Comparison of ENCODE assay signal across 22 cellular contexts in genomic region chr11:56089697-56090096, GRCh38. TPM values are rescaled to one million over a fixed set of nuclear protein-coding genes. Genes with fewer than 3 reads are reported as not detected.
A peak's percentile ranks its signal among the peaks of the same experiment; 100 is the strongest.
DNase-seq lines count a peak whose midpoint lies in the region; ATAC-seq, FAIRE-seq and TF ChIP-seq lines count a peak whose summit lies in the region.
"Had no signal": no experiment of that assay in that cellular context is flagged by ENCODE, and none has a peak within 500 bp of the region (broad histone marks: within the 10 kb centered on the region; RNA-seq: fewer than 3 reads in every experiment).

No MANE protein-coding gene starts in this region.

- no peak for ATAC-seq in A549
- ATAC-seq: K562, SK-N-SH treated with all-trans-retinoic acid at 6 μM for 48 hours had no signal

- no peak for TF ChIP-seq EP300 in A549 (IDR thresholded peaks at IDR 0.05)

- FAIRE-seq in A549 (lab: Jason Lieb, UNC): no peak
- FAIRE-seq in D721Med (lab: Jason Lieb, UNC): no peak
- FAIRE-seq: K562 had no signal

- no peak overlapping the region for H3K27ac Mint-ChIP-seq in activated CD4-positive, alpha-beta T cell treated with anti-CD3 and anti-CD28 coated beads, Interleukin-2, amount 10 ng/mL, durations not matched to agents 7 days and 5 days
- H3K27ac Mint-ChIP-seq: CD4-positive, CD25-positive, alpha-beta regulatory T cell; H9 had no signal

- under 1% methylated on average over 3 of the region's 3 CpGs for WGBS in A549 (ENCODE audit: missing lambda C conversion rate)

- DNase-seq in A549 (ENCODE audit: low read depth in 1 of 2, low spot score in 1 of 2) (peak in 1 of 2 experiments; percentile 6), D721Med (ENCODE audit: insufficient read length, low spot score) (no peak), SK-N-DZ (ENCODE audit: low spot score) (no peak), NCI-H524 (lab: John Stamatoyannopoulos, UW) (no peak)
- no peak for DNase-seq in activated CD4-positive, alpha-beta T cell treated with anti-CD3 and anti-CD28 coated beads, Interleukin-2, amount 10 ng/mL, durations not matched to agents 7 days and 5 days
- DNase-seq: Caco-2; CD4-positive, CD25-positive, alpha-beta regulatory T cell; GDM1; H9; NCI-H1417 treated with DMSO at 0.1 percent for 48 hours; NCI-H2029; NCI-H774; Peyer's patch; Right ventricle myocardium superior; T-helper 1 cell; T1000 had no signal

- H3K27ac ChIP-seq in A549 (no peak overlapping the region), VCaP (no peak overlapping the region)
- H3K27ac ChIP-seq: HL-60, Peyer's patch had no signal

- no peak overlapping the region for H3K4me3 Mint-ChIP-seq in activated CD4-positive, alpha-beta T cell treated with anti-CD3 and anti-CD28 coated beads, Interleukin-2, amount 10 ng/mL, durations not matched to agents 7 days and 5 days
- H3K4me3 Mint-ChIP-seq: CD4-positive, CD25-positive, alpha-beta regulatory T cell; H9 had no signal

- H3K4me2 ChIP-seq in A549: no peak overlapping the region

- H3K9me3 Mint-ChIP-seq in activated CD4-positive, alpha-beta T cell treated with anti-CD3 and anti-CD28 coated beads, Interleukin-2, amount 10 ng/mL, durations not matched to agents 7 days and 5 days: peaks cover 2% of the 10 kb centered on the region

- no peaks in the 10 kb centered on the region for H3K4me1 ChIP-seq in A549
- H3K4me1 ChIP-seq: Caco-2, Peyer's patch had no signal

- no peaks in the 10 kb centered on the region for H3K36me3 Mint-ChIP-seq in activated CD4-positive, alpha-beta T cell treated with anti-CD3 and anti-CD28 coated beads, Interleukin-2, amount 10 ng/mL, durations not matched to agents 7 days and 5 days (ENCODE audit: low read depth)
- H3K36me3 Mint-ChIP-seq: CD4-positive, CD25-positive, alpha-beta regulatory T cell had no signal

- peak; percentile 47 to 53; a peak in 3 of 5 replicates for TF ChIP-seq RAD21 in A549 (conservative IDR thresholded peaks at IDR 0.05 in 1 of 2, IDR thresholded peaks at IDR 0.05 in 1 of 2)

- H3K27me3 Mint-ChIP-seq in activated CD4-positive, alpha-beta T cell treated with anti-CD3 and anti-CD28 coated beads, Interleukin-2, amount 10 ng/mL, durations not matched to agents 7 days and 5 days: no peaks in the 10 kb centered on the region
- H3K27me3 Mint-ChIP-seq: CD4-positive, CD25-positive, alpha-beta regulatory T cell had no signal

- TF ChIP-seq POLR2A in A549 (IDR thresholded peaks at IDR 0.05; ENCODE audit: low read length): no peak

- H3K4me3 ChIP-seq in A549: no peak overlapping the region
- H3K4me3 ChIP-seq: K562, Peyer's patch had no signal

- H3K9me3 ChIP-seq in A549: no peaks in the 10 kb centered on the region
- H3K9me3 ChIP-seq: Caco-2, Peyer's patch had no signal

- H3K4me1 Mint-ChIP-seq in activated CD4-positive, alpha-beta T cell treated with anti-CD3 and anti-CD28 coated beads, Interleukin-2, amount 10 ng/mL, durations not matched to agents 7 days and 5 days: no peaks in the 10 kb centered on the region
- H3K4me1 Mint-ChIP-seq: CD4-positive, CD25-positive, alpha-beta regulatory T cell; H9 had no signal

- TF ChIP-seq CTCF in A549 (IDR thresholded peaks at IDR 0.05): peak; percentile 38
- peak; percentile 22 for TF ChIP-seq CTCF in D721Med (IDR thresholded peaks at IDR 0.05; ENCODE audit: insufficient read depth, missing control alignments)
- TF ChIP-seq CTCF in LNCAP (IDR thresholded peaks at IDR 0.05): peak; percentile 37; the same call in 1 of the 2 replicates
- TF ChIP-seq CTCF in VCaP (conservative IDR thresholded peaks at IDR 0.05): peak; percentile 81

- POLR2A ChIA-PET in A549 (lab: Yijun Ruan, JAX): no interaction called here
- POLR2A ChIA-PET in activated CD4-positive, alpha-beta T cell treated with anti-CD3 and anti-CD28 coated beads, Interleukin-2, amount 10 ng/mL, durations not matched to agents 7 days and 5 days (lab: Charles Lee): no interaction called here

- CTCF ChIA-PET in A549 (lab: Yijun Ruan, JAX): no interaction called here
- CTCF ChIA-PET in activated CD4-positive, alpha-beta T cell treated with anti-CD3 and anti-CD28 coated beads, Interleukin-2, amount 10 ng/mL, durations not matched to agents 7 days and 5 days (lab: Charles Lee): interaction anchor here (0.7 kb wide), 1 partner anchor 1160 kb away, joined by 3 read pairs; no protein-coding TSS in a partner anchor

TF ChIP-seq in A549, 52 proteins besides CTCF, POLR2A, EP300 and RAD21:
- TF ChIP-seq MAX (IDR thresholded peaks at IDR 0.05) (no peak), SMC3 (IDR thresholded peaks at IDR 0.05) (peak; percentile 19; the same call in 1 of the 3 replicates)

RNA-seq across cellular contexts. Expression of gene OR8I2, which starts 3.4 kb away (rescaled TPM):
- polyA plus RNA-seq in A549 (2011; rRNA removed) (not detected in 2 replicates), A549 (2017; fragmentation: RNase III; extraction: RNeasy Plus Mini Kit Qiagen cat#74134 plus additional on column Dnase treatment) (not detected in 3 replicates)
- not detected in 2 replicates for polyA plus RNA-seq in A549 (2012; cell fraction: cytosol; rRNA removed)
- not detected in 2 replicates for polyA plus RNA-seq in A549 (2012; cell fraction: nucleus; rRNA removed)
- polyA minus RNA-seq in A549 (2011; rRNA and poly(A)+ RNA removed): not detected in 2 replicates
- not detected for total RNA-seq in activated CD4-positive, alpha-beta T cell treated with anti-CD3 and anti-CD28 coated beads, Interleukin-2, amount 10 ng/mL, durations not matched to agents 7 days and 5 days
- not detected in 2 replicates for polyA plus RNA-seq in SK-N-DZ (2014; cell fraction: cytosol; rRNA removed)
- not detected in 2 replicates for polyA plus RNA-seq in SK-N-DZ (2014; cell fraction: nucleus; rRNA removed)
- total RNA-seq: Caco-2; CD4-positive, CD25-positive, alpha-beta regulatory T cell; H9; K562; NCI-H460; Peyer's patch; Right ventricle myocardium superior had no signal
- polyA plus RNA-seq: CD4-positive, CD25-positive, alpha-beta regulatory T cell; K562 had no signal

RNA-seq across cellular contexts. Expression of gene OR8H2, which starts 13.8 kb away (rescaled TPM):
- polyA plus RNA-seq in A549 (2011; rRNA removed) (not detected in 2 replicates), A549 (2017; fragmentation: RNase III; extraction: RNeasy Plus Mini Kit Qiagen cat#74134 plus additional on column Dnase treatment) (not detected in 3 replicates)
- not detected in 2 replicates for polyA plus RNA-seq in A549 (2012; cell fraction: cytosol; rRNA removed)
- not detected in 2 replicates for polyA plus RNA-seq in A549 (2012; cell fraction: nucleus; rRNA removed)
- not detected in 2 replicates for polyA minus RNA-seq in A549 (2011; rRNA and poly(A)+ RNA removed)
- total RNA-seq in activated CD4-positive, alpha-beta T cell treated with anti-CD3 and anti-CD28 coated beads, Interleukin-2, amount 10 ng/mL, durations not matched to agents 7 days and 5 days: not detected
- polyA plus RNA-seq in SK-N-DZ (2014; cell fraction: cytosol; rRNA removed): not detected in 2 replicates
- polyA plus RNA-seq in SK-N-DZ (2014; cell fraction: nucleus; rRNA removed): not detected in 2 replicates
- total RNA-seq: Caco-2; CD4-positive, CD25-positive, alpha-beta regulatory T cell; H9; K562; NCI-H460; Peyer's patch; Right ventricle myocardium superior had no signal
- polyA plus RNA-seq: CD4-positive, CD25-positive, alpha-beta regulatory T cell; K562 had no signal

RNA-seq across cellular contexts. Expression of gene OR8H3, which starts 32.5 kb away (rescaled TPM):
- polyA plus RNA-seq in A549 (2011; rRNA removed) (not detected in 2 replicates), A549 (2017; fragmentation: RNase III; extraction: RNeasy Plus Mini Kit Qiagen cat#74134 plus additional on column Dnase treatment) (not detected in 3 replicates)
- polyA plus RNA-seq in A549 (2012; cell fraction: cytosol; rRNA removed): not detected in 2 replicates
- not detected in 2 replicates for polyA plus RNA-seq in A549 (2012; cell fraction: nucleus; rRNA removed)
- polyA minus RNA-seq in A549 (2011; rRNA and poly(A)+ RNA removed): not detected in 2 replicates
- total RNA-seq in activated CD4-positive, alpha-beta T cell treated with anti-CD3 and anti-CD28 coated beads, Interleukin-2, amount 10 ng/mL, durations not matched to agents 7 days and 5 days: not detected
- not detected in 2 replicates for polyA plus RNA-seq in SK-N-DZ (2014; cell fraction: cytosol; rRNA removed)
- not detected in 2 replicates for polyA plus RNA-seq in SK-N-DZ (2014; cell fraction: nucleus; rRNA removed)
- total RNA-seq: Caco-2; CD4-positive, CD25-positive, alpha-beta regulatory T cell; H9; K562; NCI-H460; Peyer's patch; Right ventricle myocardium superior had no signal
- polyA plus RNA-seq: CD4-positive, CD25-positive, alpha-beta regulatory T cell; K562 had no signal

RNA-seq across cellular contexts. Expression of gene OR8J3, which starts 50.3 kb away (rescaled TPM):
- polyA plus RNA-seq in A549 (2011; rRNA removed) (not detected in 2 replicates), A549 (2017; fragmentation: RNase III; extraction: RNeasy Plus Mini Kit Qiagen cat#74134 plus additional on column Dnase treatment) (not detected in 3 replicates)
- not detected in 2 replicates for polyA plus RNA-seq in A549 (2012; cell fraction: cytosol; rRNA removed)
- not detected in 2 replicates for polyA plus RNA-seq in A549 (2012; cell fraction: nucleus; rRNA removed)
- polyA minus RNA-seq in A549 (2011; rRNA and poly(A)+ RNA removed): not detected in 2 replicates
- not detected for total RNA-seq in activated CD4-positive, alpha-beta T cell treated with anti-CD3 and anti-CD28 coated beads, Interleukin-2, amount 10 ng/mL, durations not matched to agents 7 days and 5 days
- polyA plus RNA-seq in SK-N-DZ (2014; cell fraction: cytosol; rRNA removed): not detected in 2 replicates
- polyA plus RNA-seq in SK-N-DZ (2014; cell fraction: nucleus; rRNA removed): not detected in 2 replicates
- total RNA-seq: Caco-2; CD4-positive, CD25-positive, alpha-beta regulatory T cell; H9; K562; NCI-H460; Peyer's patch; Right ventricle myocardium superior had no signal
- polyA plus RNA-seq: CD4-positive, CD25-positive, alpha-beta regulatory T cell; K562 had no signal

Comparison
In these comparisons a context has a peak if more than half of its experiments do, and no peak if none do; other contexts are left out.
1. CTCF ChIP-seq: peak in every context shown above with its lines; median percentile 81 in VCaP; 38 in A549; 37 in LNCAP; 22 in D721Med.